Comparison of ENCODE assay signal across 8 cellular contexts in genomic region chr7:1664711-1665591, GRCh38. TPM values are rescaled to one million over a fixed set of nuclear protein-coding genes. Genes with fewer than 3 reads are reported as not detected.
DNase-seq lines count a peak whose midpoint lies in the region; ATAC-seq and TF ChIP-seq lines count a peak whose summit lies in the region.

No MANE protein-coding gene starts in this region.

- no peak for TF ChIP-seq EP300 in gastroesophageal sphincter (IDR thresholded peaks at IDR 0.05)

- H3K27me3 ChIP-seq in gastroesophageal sphincter (peaks cover 100% of the 10 kb centered on the region), tibial artery (peaks cover 0 to 84% of the 10 kb centered on the region in 2 donors)

- H3K27ac Mint-ChIP-seq in activated CD8-positive, alpha-beta memory T cell treated with anti-CD3 and anti-CD28 coated beads, Interleukin-2, amount 10 ng/mL, durations not matched to agents 7 days and 5 days: no peak overlapping the region

- CTCF ChIA-PET in activated CD8-positive, alpha-beta memory T cell treated with anti-CD3 and anti-CD28 coated beads, Interleukin-2, amount 10 ng/mL, durations not matched to agents 7 days and 5 days (lab: Charles Lee): interaction anchor here (0.9 kb wide), 1 partner anchor 683 kb away, joined by 4 read pairs; no protein-coding TSS in a partner anchor

- DNase-seq in activated CD8-positive, alpha-beta memory T cell treated with anti-CD3 and anti-CD28 coated beads for 24 hours: peak; percentile 84
- DNase-seq in activated CD8-positive, alpha-beta memory T cell treated with anti-CD3 and anti-CD28 coated beads, Interleukin-2, amount 10 ng/mL, durations not matched to agents 7 days and 5 days: no peak
- DNase-seq in NCI-H774 (lab: John Stamatoyannopoulos, UW) (peak; percentile 14), omental fat pad (ENCODE audit: low spot score) (peak; percentile 47), tibial artery (peak; percentile 39 to 67)
- peak; percentile 18 for DNase-seq in activated effector memory CD4-positive, alpha-beta T cell treated with Interleukin-2 at 50 U/mL for 16 hours

- peak in 3 of 4 experiments; percentile 59 to 88 (median 68) for TF ChIP-seq CTCF in gastroesophageal sphincter (IDR thresholded peaks at IDR 0.05)
- TF ChIP-seq CTCF in omental fat pad (IDR thresholded peaks at IDR 0.05): peak in 1 of 3 donors; percentile 12
- TF ChIP-seq CTCF in tibial artery (IDR thresholded peaks at IDR 0.05): peak; percentile 55 to 71

- no peaks in the 10 kb centered on the region for H3K9me3 Mint-ChIP-seq in activated CD8-positive, alpha-beta memory T cell treated with anti-CD3 and anti-CD28 coated beads, Interleukin-2, amount 10 ng/mL, durations not matched to agents 7 days and 5 days (ENCODE audit: low read depth)

- H3K36me3 ChIP-seq in gastroesophageal sphincter: no peaks in the 10 kb centered on the region
- no peaks in the 10 kb centered on the region for H3K36me3 ChIP-seq in tibial artery

- no peak overlapping the region for H3K4me3 Mint-ChIP-seq in activated CD8-positive, alpha-beta memory T cell treated with anti-CD3 and anti-CD28 coated beads, Interleukin-2, amount 10 ng/mL, durations not matched to agents 7 days and 5 days

- no peak for TF ChIP-seq POLR2A in gastroesophageal sphincter (IDR thresholded peaks at IDR 0.05)

- H3K4me1 ChIP-seq in gastroesophageal sphincter (peaks cover 0 to 56% (median 38%) of the 10 kb centered on the region in 3 donors), tibial artery (peaks cover 0 to 50% (median 44%) of the 10 kb centered on the region in 4 donors)

- H3K27me3 Mint-ChIP-seq in activated CD8-positive, alpha-beta memory T cell treated with anti-CD3 and anti-CD28 coated beads, Interleukin-2, amount 10 ng/mL, durations not matched to agents 7 days and 5 days: peaks cover 46% of the 10 kb centered on the region

- H3K4me1 Mint-ChIP-seq in activated CD8-positive, alpha-beta memory T cell treated with anti-CD3 and anti-CD28 coated beads, Interleukin-2, amount 10 ng/mL, durations not matched to agents 7 days and 5 days: peaks cover 2% of the 10 kb centered on the region

- intact Hi-C loops in tibial artery (cut with DNase I; ENCODE audit: low total_unique reads): loop anchor here (5.0 kb wide), 1 partner anchor 547 kb away; no protein-coding TSS in a partner anchor

- peak overlapping the region in 2 of 4 donors; percentile 24 to 68 for H3K27ac ChIP-seq in gastroesophageal sphincter
- H3K27ac ChIP-seq in tibial artery: no peak overlapping the region

- H3K4me3 ChIP-seq in gastroesophageal sphincter: peak overlapping the region; percentile 21 to 63
- peak overlapping the region; percentile 43 to 60 for H3K4me3 ChIP-seq in tibial artery

- no peaks in the 10 kb centered on the region for H3K36me3 Mint-ChIP-seq in activated CD8-positive, alpha-beta memory T cell treated with anti-CD3 and anti-CD28 coated beads, Interleukin-2, amount 10 ng/mL, durations not matched to agents 7 days and 5 days

- no CpG with 5 or more reads among the region's 101 CpGs for WGBS in gastroesophageal sphincter (ENCODE audit: low coverage in 1 of 2), 2 donors

- H3K9me3 ChIP-seq in gastroesophageal sphincter (no peaks in the 10 kb centered on the region), tibial artery (no peaks in the 10 kb centered on the region)

- ATAC-seq in activated CD8-positive, alpha-beta memory T cell treated with anti-CD3 and anti-CD28 coated beads, Interleukin-2, amount 10 ng/mL, durations not matched to agents 7 days and 5 days: no peak
- ATAC-seq in gastroesophageal sphincter: peak; percentile 26
- ATAC-seq in omental fat pad (ENCODE audit: low FRiP score): peak; percentile 33
- ATAC-seq in GM21381 (IDR thresholded peaks at IDR 0.05; ENCODE audit: unreplicated experiment): no peak

RNA-seq across cellular contexts. Expression of gene ELFN1, which starts 5.1 kb away (rescaled TPM):
- total RNA-seq in activated CD8-positive, alpha-beta memory T cell treated with anti-CD3 and anti-CD28 coated beads, Interleukin-2, amount 10 ng/mL, durations not matched to agents 7 days and 5 days: not detected
- total RNA-seq in gastroesophageal sphincter (1 to 10 TPM in 2 of 4 donors, under 1 TPM in 2; 0.42 to 3.7 (median 1.3) TPM), omental fat pad (1 to 10 TPM; 3.8 to 6.0 (median 4.1) TPM)

Comparison
In these comparisons a context has a peak if more than half of its experiments do, and no peak if none do; other contexts are left out.
1. ATAC-seq: peak in gastroesophageal sphincter (single experiment) and omental fat pad (single experiment); none in activated CD8-positive, alpha-beta memory T cell treated with anti-CD3 and anti-CD28 coated beads, Interleukin-2, amount 10 ng/mL, durations not matched to agents 7 days and 5 days (single experiment) and GM21381 (single experiment).